ENCODE assay signal across 1 cellular context in the genomic region with DNA sequence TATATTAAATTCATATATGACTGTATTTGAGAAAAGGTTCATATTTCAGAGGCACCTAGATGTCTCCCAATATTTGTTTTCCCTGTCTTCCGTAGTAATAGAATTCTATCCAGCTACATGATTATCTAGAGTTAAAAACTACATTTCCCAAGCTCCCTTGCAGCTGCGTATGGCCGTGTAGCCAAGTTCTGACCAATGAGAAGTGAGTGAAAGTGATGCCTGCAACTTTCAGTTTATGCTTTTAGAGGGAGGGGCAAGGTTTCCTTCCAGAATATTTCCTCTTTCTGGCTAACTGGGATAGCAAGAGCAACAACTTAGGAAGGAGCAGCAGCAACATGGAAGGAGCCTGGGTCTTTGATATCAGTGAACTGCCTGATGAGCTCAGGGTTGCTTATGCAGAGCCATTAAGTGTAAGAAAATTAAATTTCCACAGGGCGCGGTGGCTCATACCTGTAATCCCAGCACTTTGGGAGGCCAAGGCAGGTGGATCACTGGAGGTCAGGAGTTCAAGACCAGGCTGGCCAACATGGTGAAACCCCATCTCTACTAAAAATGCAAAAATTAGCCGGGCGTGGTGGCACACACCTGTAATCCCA.
TF ChIP-seq lines count a peak whose summit lies in the region.

No MANE protein-coding gene starts in this region.

TF ChIP-seq in K562, 482 proteins besides CTCF, POLR2A, EP300 and RAD21 (continued from another document):
- TF ChIP-seq AFF4 (CRISPR knock-in tag; IDR thresholded peaks at IDR 0.05) (no peak), ZBTB8A (IDR thresholded peaks at IDR 0.05; ENCODE audit: partially characterized antibody) (no peak), TAF15 (IDR thresholded peaks at IDR 0.05; ENCODE audit: low read depth, low read length) (no peak), RAD51 (IDR thresholded peaks at IDR 0.05; ENCODE audit: borderline replicate concordance, low read depth) (no peak), ZNF224 (CRISPR knock-in tag; IDR thresholded peaks at IDR 0.05) (no peak), ATF1 (CRISPR knock-in tag; IDR thresholded peaks at IDR 0.05) (no peak), ATF1 (tag; IDR thresholded peaks at IDR 0.05) (peak; percentile 94), E2F5 (CRISPR knock-in tag; IDR thresholded peaks at IDR 0.05) (no peak), ZNF584 (CRISPR knock-in tag; IDR thresholded peaks at IDR 0.05; ENCODE audit: low read depth) (no peak), XRCC3 (IDR thresholded peaks at IDR 0.05) (no peak), HOMEZ (CRISPR knock-in tag; IDR thresholded peaks at IDR 0.05) (no peak), NFATC3 (IDR thresholded peaks at IDR 0.05) (no peak), ZNF324 (CRISPR knock-in tag; IDR thresholded peaks at IDR 0.05) (no peak), TCF3 (CRISPR knock-in tag; IDR thresholded peaks at IDR 0.05) (no peak), POU5F1 (IDR thresholded peaks at IDR 0.05; ENCODE audit: borderline replicate concordance, low read depth, low read length, partially characterized antibody) (no peak), RBM25 (IDR thresholded peaks at IDR 0.05; ENCODE audit: low read depth, low read length, severe bottlenecking) (peak; percentile 52), TAF9B (IDR thresholded peaks at IDR 0.05; ENCODE audit: partially characterized antibody) (no peak), ZNF274 (IDR thresholded peaks at IDR 0.05; ENCODE audit: borderline replicate concordance, low read depth, low read length) (no peak), HDAC6 (IDR thresholded peaks at IDR 0.05; ENCODE audit: low read depth, low read length) (no peak), JUNB (CRISPR knock-in tag; conservative IDR thresholded peaks at IDR 0.05) (no peak), BCL6 (CRISPR knock-in tag; IDR thresholded peaks at IDR 0.05) (no peak), ZNF395 (CRISPR knock-in tag; IDR thresholded peaks at IDR 0.05) (no peak), YY1 (IDR thresholded peaks at IDR 0.05; ENCODE audit: borderline replicate concordance in 1 of 3, control insufficient read depth in 1 of 3, extremely low read depth in 1 of 3, insufficient read depth in 3 of 3, insufficient read length in 1 of 3, insufficient replicate concordance in 2 of 3, low read depth in 1 of 3, low read length in 2 of 3) (peak in 1 of 3 experiments; percentile 78)
- TF ChIP-seq, protein P1, sequence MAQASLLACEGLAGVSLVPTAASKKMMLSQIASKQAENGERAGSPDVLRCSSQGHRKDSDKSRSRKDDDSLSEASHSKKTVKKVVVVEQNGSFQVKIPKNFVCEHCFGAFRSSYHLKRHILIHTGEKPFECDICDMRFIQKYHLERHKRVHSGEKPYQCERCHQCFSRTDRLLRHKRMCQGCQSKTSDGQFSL (CRISPR knock-in tag; IDR thresholded peaks at IDR 0.05): no peak
- TF ChIP-seq, protein P1 (tag; IDR thresholded peaks at IDR 0.05): no peak
- TF ChIP-seq, protein P2, sequence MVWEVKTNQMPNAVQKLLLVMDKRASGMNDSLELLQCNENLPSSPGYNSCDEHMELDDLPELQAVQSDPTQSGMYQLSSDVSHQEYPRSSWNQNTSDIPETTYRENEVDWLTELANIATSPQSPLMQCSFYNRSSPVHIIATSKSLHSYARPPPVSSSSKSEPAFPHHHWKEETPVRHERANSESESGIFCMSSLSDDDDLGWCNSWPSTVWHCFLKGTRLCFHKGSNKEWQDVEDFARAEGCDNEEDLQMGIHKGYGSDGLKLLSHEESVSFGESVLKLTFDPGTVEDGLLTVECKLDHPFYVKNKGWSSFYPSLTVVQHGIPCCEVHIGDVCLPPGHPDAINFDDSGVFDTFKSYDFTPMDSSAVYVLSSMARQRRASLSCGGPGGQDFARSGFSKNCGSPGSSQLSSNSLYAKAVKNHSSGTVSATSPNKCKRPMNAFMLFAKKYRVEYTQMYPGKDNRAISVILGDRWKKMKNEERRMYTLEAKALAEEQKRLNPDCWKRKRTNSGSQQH (CRISPR knock-in tag; IDR thresholded peaks at IDR 0.05): no peak
- TF ChIP-seq, protein P3, sequence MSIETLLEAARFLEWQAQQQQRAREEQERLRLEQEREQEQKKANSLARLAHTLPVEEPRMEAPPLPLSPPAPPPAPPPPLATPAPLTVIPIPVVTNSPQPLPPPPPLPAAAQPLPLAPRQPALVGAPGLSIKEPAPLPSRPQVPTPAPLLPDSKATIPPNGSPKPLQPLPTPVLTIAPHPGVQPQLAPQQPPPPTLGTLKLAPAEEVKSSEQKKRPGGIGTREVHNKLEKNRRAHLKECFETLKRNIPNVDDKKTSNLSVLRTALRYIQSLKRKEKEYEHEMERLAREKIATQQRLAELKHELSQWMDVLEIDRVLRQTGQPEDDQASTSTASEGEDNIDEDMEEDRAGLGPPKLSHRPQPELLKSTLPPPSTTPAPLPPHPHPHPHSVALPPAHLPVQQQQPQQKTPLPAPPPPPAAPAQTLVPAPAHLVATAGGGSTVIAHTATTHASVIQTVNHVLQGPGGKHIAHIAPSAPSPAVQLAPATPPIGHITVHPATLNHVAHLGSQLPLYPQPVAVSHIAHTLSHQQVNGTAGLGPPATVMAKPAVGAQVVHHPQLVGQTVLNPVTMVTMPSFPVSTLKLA (conservative IDR thresholded peaks at IDR 0.05): no peak
- TF ChIP-seq, protein P4, sequence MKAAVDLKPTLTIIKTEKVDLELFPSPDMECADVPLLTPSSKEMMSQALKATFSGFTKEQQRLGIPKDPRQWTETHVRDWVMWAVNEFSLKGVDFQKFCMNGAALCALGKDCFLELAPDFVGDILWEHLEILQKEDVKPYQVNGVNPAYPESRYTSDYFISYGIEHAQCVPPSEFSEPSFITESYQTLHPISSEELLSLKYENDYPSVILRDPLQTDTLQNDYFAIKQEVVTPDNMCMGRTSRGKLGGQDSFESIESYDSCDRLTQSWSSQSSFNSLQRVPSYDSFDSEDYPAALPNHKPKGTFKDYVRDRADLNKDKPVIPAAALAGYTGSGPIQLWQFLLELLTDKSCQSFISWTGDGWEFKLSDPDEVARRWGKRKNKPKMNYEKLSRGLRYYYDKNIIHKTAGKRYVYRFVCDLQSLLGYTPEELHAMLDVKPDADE (conservative IDR thresholded peaks at IDR 0.05; ENCODE audit: control insufficient read depth, low read depth, low read length): no peak
- TF ChIP-seq, protein P5, sequence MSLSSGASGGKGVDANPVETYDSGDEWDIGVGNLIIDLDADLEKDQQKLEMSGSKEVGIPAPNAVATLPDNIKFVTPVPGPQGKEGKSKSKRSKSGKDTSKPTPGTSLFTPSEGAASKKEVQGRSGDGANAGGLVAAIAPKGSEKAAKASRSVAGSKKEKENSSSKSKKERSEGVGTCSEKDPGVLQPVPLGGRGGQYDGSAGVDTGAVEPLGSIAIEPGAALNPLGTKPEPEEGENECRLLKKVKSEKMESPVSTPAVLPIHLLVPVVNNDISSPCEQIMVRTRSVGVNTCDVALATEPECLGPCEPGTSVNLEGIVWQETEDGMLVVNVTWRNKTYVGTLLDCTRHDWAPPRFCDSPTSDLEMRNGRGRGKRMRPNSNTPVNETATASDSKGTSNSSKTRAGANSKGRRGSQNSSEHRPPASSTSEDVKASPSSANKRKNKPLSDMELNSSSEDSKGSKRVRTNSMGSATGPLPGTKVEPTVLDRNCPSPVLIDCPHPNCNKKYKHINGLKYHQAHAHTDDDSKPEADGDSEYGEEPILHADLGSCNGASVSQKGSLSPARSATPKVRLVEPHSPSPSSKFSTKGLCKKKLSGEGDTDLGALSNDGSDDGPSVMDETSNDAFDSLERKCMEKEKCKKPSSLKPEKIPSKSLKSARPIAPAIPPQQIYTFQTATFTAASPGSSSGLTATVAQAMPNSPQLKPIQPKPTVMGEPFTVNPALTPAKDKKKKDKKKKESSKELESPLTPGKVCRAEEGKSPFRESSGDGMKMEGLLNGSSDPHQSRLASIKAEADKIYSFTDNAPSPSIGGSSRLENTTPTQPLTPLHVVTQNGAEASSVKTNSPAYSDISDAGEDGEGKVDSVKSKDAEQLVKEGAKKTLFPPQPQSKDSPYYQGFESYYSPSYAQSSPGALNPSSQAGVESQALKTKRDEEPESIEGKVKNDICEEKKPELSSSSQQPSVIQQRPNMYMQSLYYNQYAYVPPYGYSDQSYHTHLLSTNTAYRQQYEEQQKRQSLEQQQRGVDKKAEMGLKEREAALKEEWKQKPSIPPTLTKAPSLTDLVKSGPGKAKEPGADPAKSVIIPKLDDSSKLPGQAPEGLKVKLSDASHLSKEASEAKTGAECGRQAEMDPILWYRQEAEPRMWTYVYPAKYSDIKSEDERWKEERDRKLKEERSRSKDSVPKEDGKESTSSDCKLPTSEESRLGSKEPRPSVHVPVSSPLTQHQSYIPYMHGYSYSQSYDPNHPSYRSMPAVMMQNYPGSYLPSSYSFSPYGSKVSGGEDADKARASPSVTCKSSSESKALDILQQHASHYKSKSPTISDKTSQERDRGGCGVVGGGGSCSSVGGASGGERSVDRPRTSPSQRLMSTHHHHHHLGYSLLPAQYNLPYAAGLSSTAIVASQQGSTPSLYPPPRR (CRISPR knock-in tag; IDR thresholded peaks at IDR 0.05; ENCODE audit: borderline replicate concordance): no peak
